In the genomic region with DNA sequence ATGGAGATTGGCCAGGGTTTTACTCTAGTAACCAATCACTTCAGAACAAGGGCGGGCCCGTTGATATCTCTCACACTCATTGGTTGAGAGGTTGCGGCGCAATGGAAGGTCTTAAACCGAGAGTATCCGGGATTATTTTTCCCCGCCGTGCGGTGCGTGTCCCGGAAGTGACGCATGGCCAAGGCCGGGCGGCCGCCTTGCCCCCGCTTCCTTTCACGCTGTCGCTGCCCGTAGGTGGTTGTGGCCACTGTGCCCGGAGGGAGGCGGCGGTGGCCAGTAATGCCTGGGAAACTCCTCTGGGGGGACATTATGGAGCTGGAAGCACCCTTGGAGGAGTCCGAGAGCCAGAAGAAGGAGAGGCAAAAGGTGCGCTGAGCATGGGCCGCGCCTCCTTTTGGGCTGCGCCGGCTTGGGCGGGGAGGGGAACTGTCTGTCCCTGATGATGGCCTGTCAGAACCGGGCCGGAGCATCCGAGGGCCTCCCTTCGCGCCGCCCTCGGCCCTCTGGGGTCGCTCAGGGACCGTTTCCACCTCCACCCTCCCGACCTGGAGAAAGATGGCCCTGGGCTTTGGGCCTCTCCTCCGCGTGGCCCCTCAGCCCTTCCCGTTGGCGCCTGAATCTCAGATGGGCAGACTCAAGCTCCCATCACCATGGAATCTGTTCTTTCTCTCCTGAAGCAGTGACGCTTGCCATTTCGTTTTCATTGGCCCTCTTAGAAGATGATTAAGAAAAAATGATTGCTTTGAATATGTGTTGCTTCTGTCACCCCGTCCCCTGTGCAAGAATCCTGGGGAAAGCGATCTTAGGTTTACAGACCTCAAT, we compare ENCODE assay signal across 1 cellular context.
TF ChIP-seq lines count a peak whose summit lies in the region.

A gene with protein sequence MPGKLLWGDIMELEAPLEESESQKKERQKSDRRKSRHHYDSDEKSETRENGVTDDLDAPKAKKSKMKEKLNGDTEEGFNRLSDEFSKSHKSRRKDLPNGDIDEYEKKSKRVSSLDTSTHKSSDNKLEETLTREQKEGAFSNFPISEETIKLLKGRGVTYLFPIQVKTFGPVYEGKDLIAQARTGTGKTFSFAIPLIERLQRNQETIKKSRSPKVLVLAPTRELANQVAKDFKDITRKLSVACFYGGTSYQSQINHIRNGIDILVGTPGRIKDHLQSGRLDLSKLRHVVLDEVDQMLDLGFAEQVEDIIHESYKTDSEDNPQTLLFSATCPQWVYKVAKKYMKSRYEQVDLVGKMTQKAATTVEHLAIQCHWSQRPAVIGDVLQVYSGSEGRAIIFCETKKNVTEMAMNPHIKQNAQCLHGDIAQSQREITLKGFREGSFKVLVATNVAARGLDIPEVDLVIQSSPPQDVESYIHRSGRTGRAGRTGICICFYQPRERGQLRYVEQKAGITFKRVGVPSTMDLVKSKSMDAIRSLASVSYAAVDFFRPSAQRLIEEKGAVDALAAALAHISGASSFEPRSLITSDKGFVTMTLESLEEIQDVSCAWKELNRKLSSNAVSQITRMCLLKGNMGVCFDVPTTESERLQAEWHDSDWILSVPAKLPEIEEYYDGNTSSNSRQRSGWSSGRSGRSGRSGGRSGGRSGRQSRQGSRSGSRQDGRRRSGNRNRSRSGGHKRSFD (plus strand): TSS at position 210 of the 822 bp plus-strand sequence. CDS start 70 bp downstream, at position 280.

TF ChIP-seq in K562, 482 proteins besides CTCF, POLR2A, EP300 and RAD21 (continued from another document and continues in another):
- TF ChIP-seq ATF7 (IDR thresholded peaks at IDR 0.05) (peak; percentile 87), ZNF140 (CRISPR knock-in tag; IDR thresholded peaks at IDR 0.05) (no peak), HNRNPLL (IDR thresholded peaks at IDR 0.05; ENCODE audit: low read depth, low read length, poor library complexity, severe bottlenecking) (peak; percentile 62), DIDO1 (tag; IDR thresholded peaks at IDR 0.05; ENCODE audit: low read depth) (peak; percentile 46; the same call in 1 of the 2 replicates), HMGN3 (IDR thresholded peaks at IDR 0.05; ENCODE audit: borderline replicate concordance, extremely low read depth, insufficient read length, low read depth, low read length) (peak; percentile 39), GABPB1 (CRISPR knock-in tag; IDR thresholded peaks at IDR 0.05) (peak; percentile 97), ZNF175 (CRISPR knock-in tag; IDR thresholded peaks at IDR 0.05; ENCODE audit: low read depth) (no peak), ZNF444 (CRISPR knock-in tag; IDR thresholded peaks at IDR 0.05) (no peak), MTA3 (IDR thresholded peaks at IDR 0.05; ENCODE audit: borderline replicate concordance) (peak; percentile 90; the same call in 1 of the 2 replicates), SMARCE1 (IDR thresholded peaks at IDR 0.05) (peak; percentile 36; the same call in 1 of the 2 replicates), ZNF133 (CRISPR knock-in tag; IDR thresholded peaks at IDR 0.05) (peak; percentile 82; the same call in 1 of the 2 replicates), ZNF589 (CRISPR knock-in tag; IDR thresholded peaks at IDR 0.05; ENCODE audit: low read depth) (peak; percentile 45; the same call in 1 of the 2 replicates), ZNF239 (CRISPR knock-in tag; IDR thresholded peaks at IDR 0.05) (no peak), GABPA (tag; conservative IDR thresholded peaks at IDR 0.05; ENCODE audit: low read depth) (peak; percentile 98), CEBPZ (IDR thresholded peaks at IDR 0.05; ENCODE audit: borderline replicate concordance, low read depth, low read length) (no peak), ZC3H4 (CRISPR knock-in tag; IDR thresholded peaks at IDR 0.05; ENCODE audit: borderline replicate concordance) (no peak; the same call in 1 of the 2 replicates), ETV5 (CRISPR knock-in tag; IDR thresholded peaks at IDR 0.05; ENCODE audit: low read depth) (peak; percentile 23), PYGO2 (tag; IDR thresholded peaks at IDR 0.05) (no peak), EP400 (IDR thresholded peaks at IDR 0.05) (peak; percentile 98), ZNF232 (CRISPR knock-in tag; IDR thresholded peaks at IDR 0.05) (peak; percentile 59; the same call in 1 of the 2 replicates), MBD2 (IDR thresholded peaks at IDR 0.05; ENCODE audit: borderline replicate concordance, low read depth) (peak; percentile 94), RBM25 (IDR thresholded peaks at IDR 0.05; ENCODE audit: low read depth, low read length, severe bottlenecking) (peak; percentile 91), KDM2B (CRISPR knock-in tag; IDR thresholded peaks at IDR 0.05) (peak; percentile 61; the same call in 1 of the 2 replicates)
- TF ChIP-seq, protein P1, sequence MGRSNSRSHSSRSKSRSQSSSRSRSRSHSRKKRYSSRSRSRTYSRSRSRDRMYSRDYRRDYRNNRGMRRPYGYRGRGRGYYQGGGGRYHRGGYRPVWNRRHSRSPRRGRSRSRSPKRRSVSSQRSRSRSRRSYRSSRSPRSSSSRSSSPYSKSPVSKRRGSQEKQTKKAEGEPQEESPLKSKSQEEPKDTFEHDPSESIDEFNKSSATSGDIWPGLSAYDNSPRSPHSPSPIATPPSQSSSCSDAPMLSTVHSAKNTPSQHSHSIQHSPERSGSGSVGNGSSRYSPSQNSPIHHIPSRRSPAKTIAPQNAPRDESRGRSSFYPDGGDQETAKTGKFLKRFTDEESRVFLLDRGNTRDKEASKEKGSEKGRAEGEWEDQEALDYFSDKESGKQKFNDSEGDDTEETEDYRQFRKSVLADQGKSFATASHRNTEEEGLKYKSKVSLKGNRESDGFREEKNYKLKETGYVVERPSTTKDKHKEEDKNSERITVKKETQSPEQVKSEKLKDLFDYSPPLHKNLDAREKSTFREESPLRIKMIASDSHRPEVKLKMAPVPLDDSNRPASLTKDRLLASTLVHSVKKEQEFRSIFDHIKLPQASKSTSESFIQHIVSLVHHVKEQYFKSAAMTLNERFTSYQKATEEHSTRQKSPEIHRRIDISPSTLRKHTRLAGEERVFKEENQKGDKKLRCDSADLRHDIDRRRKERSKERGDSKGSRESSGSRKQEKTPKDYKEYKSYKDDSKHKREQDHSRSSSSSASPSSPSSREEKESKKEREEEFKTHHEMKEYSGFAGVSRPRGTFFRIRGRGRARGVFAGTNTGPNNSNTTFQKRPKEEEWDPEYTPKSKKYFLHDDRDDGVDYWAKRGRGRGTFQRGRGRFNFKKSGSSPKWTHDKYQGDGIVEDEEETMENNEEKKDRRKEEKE (IDR thresholded peaks at IDR 0.05; ENCODE audit: borderline replicate concordance in 1 of 2, control insufficient read depth in 1 of 2, low read depth in 2 of 2, low read length in 1 of 2) = no peak
- TF ChIP-seq, protein P2, sequence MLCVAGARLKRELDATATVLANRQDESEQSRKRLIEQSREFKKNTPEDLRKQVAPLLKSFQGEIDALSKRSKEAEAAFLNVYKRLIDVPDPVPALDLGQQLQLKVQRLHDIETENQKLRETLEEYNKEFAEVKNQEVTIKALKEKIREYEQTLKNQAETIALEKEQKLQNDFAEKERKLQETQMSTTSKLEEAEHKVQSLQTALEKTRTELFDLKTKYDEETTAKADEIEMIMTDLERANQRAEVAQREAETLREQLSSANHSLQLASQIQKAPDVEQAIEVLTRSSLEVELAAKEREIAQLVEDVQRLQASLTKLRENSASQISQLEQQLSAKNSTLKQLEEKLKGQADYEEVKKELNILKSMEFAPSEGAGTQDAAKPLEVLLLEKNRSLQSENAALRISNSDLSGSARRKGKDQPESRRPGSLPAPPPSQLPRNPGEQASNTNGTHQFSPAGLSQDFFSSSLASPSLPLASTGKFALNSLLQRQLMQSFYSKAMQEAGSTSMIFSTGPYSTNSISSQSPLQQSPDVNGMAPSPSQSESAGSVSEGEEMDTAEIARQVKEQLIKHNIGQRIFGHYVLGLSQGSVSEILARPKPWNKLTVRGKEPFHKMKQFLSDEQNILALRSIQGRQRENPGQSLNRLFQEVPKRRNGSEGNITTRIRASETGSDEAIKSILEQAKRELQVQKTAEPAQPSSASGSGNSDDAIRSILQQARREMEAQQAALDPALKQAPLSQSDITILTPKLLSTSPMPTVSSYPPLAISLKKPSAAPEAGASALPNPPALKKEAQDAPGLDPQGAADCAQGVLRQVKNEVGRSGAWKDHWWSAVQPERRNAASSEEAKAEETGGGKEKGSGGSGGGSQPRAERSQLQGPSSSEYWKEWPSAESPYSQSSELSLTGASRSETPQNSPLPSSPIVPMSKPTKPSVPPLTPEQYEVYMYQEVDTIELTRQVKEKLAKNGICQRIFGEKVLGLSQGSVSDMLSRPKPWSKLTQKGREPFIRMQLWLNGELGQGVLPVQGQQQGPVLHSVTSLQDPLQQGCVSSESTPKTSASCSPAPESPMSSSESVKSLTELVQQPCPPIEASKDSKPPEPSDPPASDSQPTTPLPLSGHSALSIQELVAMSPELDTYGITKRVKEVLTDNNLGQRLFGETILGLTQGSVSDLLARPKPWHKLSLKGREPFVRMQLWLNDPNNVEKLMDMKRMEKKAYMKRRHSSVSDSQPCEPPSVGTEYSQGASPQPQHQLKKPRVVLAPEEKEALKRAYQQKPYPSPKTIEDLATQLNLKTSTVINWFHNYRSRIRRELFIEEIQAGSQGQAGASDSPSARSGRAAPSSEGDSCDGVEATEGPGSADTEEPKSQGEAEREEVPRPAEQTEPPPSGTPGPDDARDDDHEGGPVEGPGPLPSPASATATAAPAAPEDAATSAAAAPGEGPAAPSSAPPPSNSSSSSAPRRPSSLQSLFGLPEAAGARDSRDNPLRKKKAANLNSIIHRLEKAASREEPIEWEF (CRISPR knock-in tag; IDR thresholded peaks at IDR 0.05) = no peak
- TF ChIP-seq, protein P3, sequence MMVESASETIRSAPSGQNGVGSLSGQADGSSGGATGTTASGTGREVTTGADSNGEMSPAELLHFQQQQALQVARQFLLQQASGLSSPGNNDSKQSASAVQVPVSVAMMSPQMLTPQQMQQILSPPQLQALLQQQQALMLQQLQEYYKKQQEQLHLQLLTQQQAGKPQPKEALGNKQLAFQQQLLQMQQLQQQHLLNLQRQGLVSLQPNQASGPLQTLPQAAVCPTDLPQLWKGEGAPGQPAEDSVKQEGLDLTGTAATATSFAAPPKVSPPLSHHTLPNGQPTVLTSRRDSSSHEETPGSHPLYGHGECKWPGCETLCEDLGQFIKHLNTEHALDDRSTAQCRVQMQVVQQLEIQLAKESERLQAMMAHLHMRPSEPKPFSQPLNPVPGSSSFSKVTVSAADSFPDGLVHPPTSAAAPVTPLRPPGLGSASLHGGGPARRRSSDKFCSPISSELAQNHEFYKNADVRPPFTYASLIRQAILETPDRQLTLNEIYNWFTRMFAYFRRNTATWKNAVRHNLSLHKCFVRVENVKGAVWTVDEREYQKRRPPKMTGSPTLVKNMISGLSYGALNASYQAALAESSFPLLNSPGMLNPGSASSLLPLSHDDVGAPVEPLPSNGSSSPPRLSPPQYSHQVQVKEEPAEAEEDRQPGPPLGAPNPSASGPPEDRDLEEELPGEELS (CRISPR knock-in tag; IDR thresholded peaks at IDR 0.05; ENCODE audit: borderline replicate concordance) = peak; percentile 93; the same call in 1 of the 2 replicates
- TF ChIP-seq, protein P4, sequence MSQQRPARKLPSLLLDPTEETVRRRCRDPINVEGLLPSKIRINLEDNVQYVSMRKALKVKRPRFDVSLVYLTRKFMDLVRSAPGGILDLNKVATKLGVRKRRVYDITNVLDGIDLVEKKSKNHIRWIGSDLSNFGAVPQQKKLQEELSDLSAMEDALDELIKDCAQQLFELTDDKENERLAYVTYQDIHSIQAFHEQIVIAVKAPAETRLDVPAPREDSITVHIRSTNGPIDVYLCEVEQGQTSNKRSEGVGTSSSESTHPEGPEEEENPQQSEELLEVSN (IDR thresholded peaks at IDR 0.05; ENCODE audit: borderline replicate concordance in 1 of 2, extremely low read depth in 1 of 2, insufficient read depth in 1 of 2, insufficient read length in 1 of 2, low read depth in 1 of 2, low read length in 1 of 2, poor library complexity in 1 of 2, severe bottlenecking in 1 of 2) = peak; percentile 29 to 83
- TF ChIP-seq, protein P5, sequence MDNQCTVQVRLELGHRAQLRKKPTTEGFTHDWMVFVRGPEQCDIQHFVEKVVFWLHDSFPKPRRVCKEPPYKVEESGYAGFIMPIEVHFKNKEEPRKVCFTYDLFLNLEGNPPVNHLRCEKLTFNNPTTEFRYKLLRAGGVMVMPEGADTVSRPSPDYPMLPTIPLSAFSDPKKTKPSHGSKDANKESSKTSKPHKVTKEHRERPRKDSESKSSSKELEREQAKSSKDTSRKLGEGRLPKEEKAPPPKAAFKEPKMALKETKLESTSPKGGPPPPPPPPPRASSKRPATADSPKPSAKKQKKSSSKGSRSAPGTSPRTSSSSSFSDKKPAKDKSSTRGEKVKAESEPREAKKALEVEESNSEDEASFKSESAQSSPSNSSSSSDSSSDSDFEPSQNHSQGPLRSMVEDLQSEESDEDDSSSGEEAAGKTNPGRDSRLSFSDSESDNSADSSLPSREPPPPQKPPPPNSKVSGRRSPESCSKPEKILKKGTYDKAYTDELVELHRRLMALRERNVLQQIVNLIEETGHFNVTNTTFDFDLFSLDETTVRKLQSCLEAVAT (IDR thresholded peaks at IDR 0.05) = 0 out of 4 replicates have a peak, but pooled peaks of 1 of the 2 experiments have one; percentile 33
